Comparison of ENCODE assay signal across 22 cellular contexts in the genomic region with DNA sequence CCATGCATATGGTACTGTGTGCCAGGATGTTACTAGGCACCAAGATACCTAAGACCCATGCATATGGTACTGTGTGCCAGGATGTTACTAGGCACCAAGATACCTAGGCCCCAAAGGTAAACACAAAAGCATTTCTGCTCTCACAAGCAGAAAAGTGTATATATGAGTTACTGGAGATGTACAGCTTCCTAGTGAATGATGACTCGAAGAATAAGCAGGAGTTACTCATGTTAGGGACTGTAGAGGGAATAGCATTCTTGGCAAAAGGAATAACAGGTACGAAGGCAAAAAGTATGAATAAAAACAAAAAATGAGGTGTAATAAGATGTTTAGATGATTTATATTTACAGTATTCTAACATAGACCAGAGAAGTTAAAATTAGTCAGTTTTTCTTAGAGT.
DNase-seq lines count a peak whose midpoint lies in the region; ATAC-seq, FAIRE-seq and TF ChIP-seq lines count a peak whose summit lies in the region.
"Had no signal": no experiment of that assay in that cellular context is flagged by ENCODE, and none has a peak within 500 bp of the region (broad histone marks: within the 10 kb centered on the region; RNA-seq: fewer than 3 reads in every experiment).

No MANE protein-coding gene starts in this region.

- H3K4me1 ChIP-seq in effector memory CD4-positive, alpha-beta T cell (ENCODE audit: control insufficient read depth, insufficient read depth, low read length, poor library complexity, severe bottlenecking): no peaks in the 10 kb centered on the region
- H3K4me1 ChIP-seq in lower lobe of right lung (no peaks in the 10 kb centered on the region), spleen (no peaks in the 10 kb centered on the region)
- H3K4me1 ChIP-seq: A549 had no signal

- H3K9me3 ChIP-seq in effector memory CD4-positive, alpha-beta T cell (ENCODE audit: control insufficient read depth, low read length): no peaks in the 10 kb centered on the region
- no peaks in the 10 kb centered on the region for H3K9me3 ChIP-seq in lower lobe of right lung
- H3K9me3 ChIP-seq in spleen: no peaks in the 10 kb centered on the region
- H3K9me3 ChIP-seq: A549 had no signal

- no peak overlapping the region for H3K27ac ChIP-seq in effector memory CD4-positive, alpha-beta T cell (ENCODE audit: insufficient read depth, low read length, poor library complexity, severe bottlenecking)
- H3K27ac ChIP-seq in lower lobe of right lung: no peak overlapping the region
- H3K27ac ChIP-seq in spleen: no peak overlapping the region
- H3K27ac ChIP-seq: A549, RWPE1 had no signal

- 92 to 100% (median 97%) methylated on average over 2 of the region's 2 CpGs for WGBS in spleen, 5 donors

- intact Hi-C loops in lower lobe of right lung (cut with DNase I) (no loop called here), spleen (cut with DNase I; ENCODE audit: low total_unique reads) (no loop called here)

- TF ChIP-seq CTCF in fibroblast of the aortic adventitia (IDR thresholded peaks at IDR 0.05; ENCODE audit: insufficient read depth, low read length) (no peak), lower lobe of right lung (IDR thresholded peaks at IDR 0.05) (no peak), spleen (IDR thresholded peaks at IDR 0.05 in 8 of 11, conservative IDR thresholded peaks at IDR 0.05 in 3 of 11) (no peak)

- ATAC-seq in lower lobe of right lung: no peak
- ATAC-seq: A549 had no signal

- H3K4me3 ChIP-seq in fibroblast of the aortic adventitia (ENCODE audit: low read depth, low read length): no peak overlapping the region
- no peak overlapping the region for H3K4me3 ChIP-seq in effector memory CD4-positive, alpha-beta T cell (ENCODE audit: insufficient read depth, low read depth, low read length, poor library complexity, severe bottlenecking)
- no peak overlapping the region for H3K4me3 ChIP-seq in lower lobe of right lung
- no peak overlapping the region for H3K4me3 ChIP-seq in spleen
- H3K4me3 ChIP-seq: A549 had no signal

- FAIRE-seq in H54 (lab: Jason Lieb, UNC): peak; percentile 93
- FAIRE-seq in RCC 7860 (lab: Jason Lieb, UNC): no peak
- FAIRE-seq: A549, GM12892 had no signal

- peak; percentile 33 for DNase-seq in EH (ENCODE audit: low read depth)
- DNase-seq in H54 (ENCODE audit: insufficient read length, low spot score): no peak
- DNase-seq in RCC 7860 (ENCODE audit: low spot score): peak; percentile 27
- peak; percentile 16 for DNase-seq in fibroblast of the aortic adventitia (ENCODE audit: low read depth)
- no peak for DNase-seq in effector memory CD4-positive, alpha-beta T cell
- no peak for DNase-seq in lower lobe of right lung
- no peak for DNase-seq in HUDEP-2 (lab: John Stamatoyannopoulos, UW; ENCODE audit: unreplicated experiment in 76 of 76)
- DNase-seq in spleen: no peak
- DNase-seq: CD4-positive, CD25-positive, alpha-beta regulatory T cell; COR-L47; DMS 273 treated with DMSO at 0.1 percent for 48 hours; DMS79 treated with DMSO at 0.1 percent for 48 hours; KG1; NCI-H1092 treated with DMSO at 0.1 percent for 48 hours; NCI-H1436 treated with DMSO at 0.1 percent for 48 hours; NCI-H1930; NCI-H345; NCI-H526; SIG-M5 had no signal

- no peaks in the 10 kb centered on the region for H3K36me3 ChIP-seq in effector memory CD4-positive, alpha-beta T cell (ENCODE audit: control insufficient read depth, insufficient read depth, low read length)
- H3K36me3 ChIP-seq in lower lobe of right lung: no peaks in the 10 kb centered on the region
- no peaks in the 10 kb centered on the region for H3K36me3 ChIP-seq in spleen

- TF ChIP-seq POLR2A in H54 (IDR thresholded peaks at IDR 0.05; ENCODE audit: low read depth, low read length) (no peak), spleen (IDR thresholded peaks at IDR 0.05) (no peak)

- H3K27me3 ChIP-seq in effector memory CD4-positive, alpha-beta T cell (replicated peaks; ENCODE audit: control insufficient read depth, insufficient read depth, low read length, poor library complexity, severe bottlenecking): no peaks in the 10 kb centered on the region
- no peaks in the 10 kb centered on the region for H3K27me3 ChIP-seq in lower lobe of right lung (ENCODE audit: low read depth)
- no peaks in the 10 kb centered on the region for H3K27me3 ChIP-seq in spleen (replicated peaks in 1 of 7)

Comparison
In these comparisons a context has a peak if more than half of its experiments do, and no peak if none do; other contexts are left out.
1. DNase-seq: peak in EH (single experiment), RCC 7860 (single experiment) and fibroblast of the aortic adventitia (single experiment); none in H54 (single experiment), effector memory CD4-positive, alpha-beta T cell (0 of 3), lower lobe of right lung (single experiment), HUDEP-2 (0 of 76) and spleen (single experiment).